In the genomic region with DNA sequence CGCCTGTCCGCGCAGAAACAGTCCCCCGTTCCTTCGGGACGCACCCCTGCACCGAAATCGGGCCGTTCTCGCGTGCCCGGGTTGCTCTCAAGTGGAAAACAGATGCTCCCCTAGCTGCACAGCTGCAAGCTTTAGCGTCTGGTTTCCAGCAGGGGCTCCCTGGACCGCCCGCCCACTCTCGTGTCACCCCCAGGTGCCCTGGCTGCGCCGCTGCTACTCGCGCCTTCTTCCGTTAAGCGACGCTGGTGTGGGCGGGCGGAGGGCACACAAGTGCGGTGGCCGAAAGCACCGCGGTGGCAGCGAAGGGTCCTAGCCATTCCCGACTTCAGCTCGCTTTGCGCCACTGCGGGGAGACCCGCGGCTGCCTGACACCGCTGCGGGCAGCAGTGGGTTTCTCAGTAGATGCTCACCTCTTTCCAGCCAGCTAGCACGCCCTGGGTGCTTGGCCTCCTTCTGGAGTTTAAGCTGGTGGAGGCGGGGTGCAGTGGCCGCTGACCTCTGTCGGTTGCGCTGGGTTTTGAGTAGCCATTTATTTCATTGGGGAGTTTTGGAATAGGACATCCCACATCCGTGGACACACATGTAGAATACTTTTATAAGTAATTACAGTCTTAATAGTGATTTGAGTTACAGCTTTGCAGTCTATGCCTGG, we compare ENCODE assay signal across 8 cellular contexts. TPM values are rescaled to one million over a fixed set of nuclear protein-coding genes. Genes with fewer than 3 reads are reported as not detected.
DNase-seq lines count a peak whose midpoint lies in the region; ATAC-seq and TF ChIP-seq lines count a peak whose summit lies in the region.

No MANE protein-coding gene starts in this region.

- no peaks in the 10 kb centered on the region for H3F3A ChIP-seq in PC-3 (ENCODE audit: low read length, unreplicated experiment)

- H3K36me3 ChIP-seq in PC-3 (ENCODE audit: low read depth, low read length), result no peaks in the 10 kb centered on the region
- no peaks in the 10 kb centered on the region for H3K36me3 ChIP-seq in testis (ENCODE audit: low read depth, missing control alignments)

- peaks cover 70% of the 10 kb centered on the region for H3K79me2 ChIP-seq in PC-3 (ENCODE audit: low read length)

- peak overlapping the region; percentile 94 for H3K4me2 ChIP-seq in PC-3 (ENCODE audit: low read length)

- intact Hi-C loops in PC-3 (cut with micrococcal nuclease), result no loop called here
- intact Hi-C loops in testis (cut with DNase I; ENCODE audit: low total_unique reads), result no loop called here

- peak; percentile 54 for ATAC-seq in GM19372 (IDR thresholded peaks at IDR 0.05; ENCODE audit: low read depth, unreplicated experiment)
- peak; percentile 57 for ATAC-seq in HG03520 (IDR thresholded peaks at IDR 0.05; ENCODE audit: unreplicated experiment)
- ATAC-seq in PC-3, result peak; percentile 50
- peak; percentile 48 for ATAC-seq in activated T-helper 17 cell treated with anti-CD3 and anti-CD28 coated beads, Interleukin-2, amount 50 U/mL, for 72 hours (replicated peaks)

- CTCF ChIA-PET in PC-3 (lab: Charles Lee), result no interaction called here

- peaks cover 17% of the 10 kb centered on the region for H3K4me1 ChIP-seq in PC-3 (ENCODE audit: insufficient read depth, low read length)
- H3K4me1 ChIP-seq in testis, result peaks cover 14% of the 10 kb centered on the region

- H3K4me3 ChIP-seq in PC-3 (ENCODE audit: low read length), result peak overlapping the region; percentile 97
- peak overlapping the region; percentile 90 to 93 for H3K4me3 ChIP-seq in foreskin fibroblast (ENCODE audit: low read depth in 1 of 2, low read length in 2 of 2)
- peak overlapping the region; percentile 85 to 87 for H3K4me3 ChIP-seq in testis

- H3K9me3 ChIP-seq in PC-3 (ENCODE audit: low read length) (no peaks in the 10 kb centered on the region), testis (no peaks in the 10 kb centered on the region)

- peaks cover 39% of the 10 kb centered on the region for H3K36me3 Mint-ChIP-seq in activated T-helper 17 cell treated with anti-CD3 and anti-CD28 coated beads, Interleukin-2, amount 50 U/mL, for 72 hours (ENCODE audit: low read depth)

- no peak for TF ChIP-seq POLR2A in testis (IDR thresholded peaks at IDR 0.05)

- peak; percentile 80 for DNase-seq in COLO668 (lab: John Stamatoyannopoulos, UW; ENCODE audit: unreplicated experiment)
- peak; percentile 21 for DNase-seq in PC-3
- DNase-seq in foreskin fibroblast, result peak; percentile 37 to 69
- DNase-seq in occipital lobe (lab: John Stamatoyannopoulos, UW), result peak; percentile 46
- DNase-seq in testis, result peak; percentile 66

- H3K27ac ChIP-seq in PC-3 (ENCODE audit: low read length) (peak overlapping the region; percentile 85), testis (peak overlapping the region; percentile 97 to 99)

- H3K4me3 Mint-ChIP-seq in activated T-helper 17 cell treated with anti-CD3 and anti-CD28 coated beads, Interleukin-2, amount 50 U/mL, for 72 hours, result peak overlapping the region; percentile 96

- H2AFZ ChIP-seq in PC-3 (ENCODE audit: low read length), result peak overlapping the region; percentile 100

- peak overlapping the region; percentile 99 for H3K9ac ChIP-seq in PC-3 (ENCODE audit: low read length)

- WGBS in testis, 2 donors, result 0 to 2% methylated on average over 5 to 44 of the region's 44 CpGs

- H3K27ac Mint-ChIP-seq in activated T-helper 17 cell treated with anti-CD3 and anti-CD28 coated beads, Interleukin-2, amount 50 U/mL, for 72 hours, result peak overlapping the region; percentile 96

- POLR2A ChIA-PET in PC-3 (lab: Charles Lee; ENCODE audit: unreplicated experiment), result no interaction called here

- BruUV-seq in PC-3 (replicated peaks; lab: Mats Ljungman, UMichigan), result no TSS peak

- H4K20me1 ChIP-seq in PC-3 (ENCODE audit: low read length), result no peaks in the 10 kb centered on the region

- H3K27me3 ChIP-seq in PC-3 (ENCODE audit: low read length) (no peaks in the 10 kb centered on the region), testis (no peaks in the 10 kb centered on the region)

- H3K9me2 ChIP-seq in PC-3 (replicated peaks; ENCODE audit: low read length), result no peaks in the 10 kb centered on the region

- H3K27me3 Mint-ChIP-seq in activated T-helper 17 cell treated with anti-CD3 and anti-CD28 coated beads, Interleukin-2, amount 50 U/mL, for 72 hours, result no peaks in the 10 kb centered on the region

- peaks cover 31% of the 10 kb centered on the region for H3K4me1 Mint-ChIP-seq in activated T-helper 17 cell treated with anti-CD3 and anti-CD28 coated beads, Interleukin-2, amount 50 U/mL, for 72 hours

- no peaks in the 10 kb centered on the region for H3K9me3 Mint-ChIP-seq in activated T-helper 17 cell treated with anti-CD3 and anti-CD28 coated beads, Interleukin-2, amount 50 U/mL, for 72 hours

- TF ChIP-seq CTCF in PC-3 (conservative IDR thresholded peaks at IDR 0.05; ENCODE audit: low read depth, low read length) (no peak), foreskin fibroblast (IDR thresholded peaks at IDR 0.05; ENCODE audit: low read depth, low read length) (peak; percentile 16), testis (IDR thresholded peaks at IDR 0.05) (no peak)

RNA-seq across cellular contexts. Expression of gene ZNF407, which starts 0.8 kb away (rescaled TPM):
- total RNA-seq in PC-3 (2014; rRNA removed) (8.5 and 9.3 TPM in 2 replicates), occipital lobe (31.4 TPM), testis (10 to 100 TPM; 30.8 to 35.9 TPM)
- total RNA-seq in activated T-helper 17 cell treated with anti-CD3 and anti-CD28 coated beads, Interleukin-2, amount 50 U/mL, for 72 hours, result 10 to 100 TPM; 17.9 to 22.5 TPM
- polyA plus RNA-seq in testis (ENCODE audit: insufficient read depth, low read depth, low replicate concordance), result 10.9 TPM

Comparison
In these comparisons a context has a peak if more than half of its experiments do, and no peak if none do; other contexts are left out.
1. Peak in every context shown above with its lines: DNase-seq, ATAC-seq, H3K4me3 ChIP-seq and H3K27ac ChIP-seq.
2. DNase-seq: peak in every context shown above with its lines; median percentile 80 in COLO668; 66 in testis; 53 in foreskin fibroblast; 46 in occipital lobe; 21 in PC-3.